Comparison of ENCODE assay signal across 24 cellular contexts in the genomic region with DNA sequence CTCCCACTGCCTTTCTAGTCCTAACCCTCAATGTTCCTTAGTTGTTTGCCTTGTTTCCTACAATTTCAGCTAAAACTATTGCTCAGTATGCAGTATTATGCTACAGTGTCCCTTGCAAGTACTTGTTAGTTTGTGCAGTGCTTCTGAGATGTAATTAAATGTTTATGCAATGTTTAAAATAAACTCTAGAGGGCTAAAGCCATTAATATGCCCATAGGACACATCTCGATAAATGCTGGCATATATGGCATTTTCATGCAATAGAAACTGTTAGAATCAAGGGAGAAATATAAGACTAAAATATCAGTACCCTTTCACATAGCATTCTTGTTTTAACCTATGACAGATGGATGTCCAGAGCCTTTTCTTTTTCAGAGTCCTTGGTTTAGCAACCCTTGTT. TPM values are rescaled to one million over a fixed set of nuclear protein-coding genes. Genes with fewer than 3 reads are reported as not detected.
DNase-seq lines count a peak whose midpoint lies in the region; FAIRE-seq and TF ChIP-seq lines count a peak whose summit lies in the region.
"Had no signal": no experiment of that assay in that cellular context is flagged by ENCODE, and none has a peak within 500 bp of the region (broad histone marks: within the 10 kb centered on the region; RNA-seq: fewer than 3 reads in every experiment).

No MANE protein-coding gene starts in this region.

- no peak overlapping the region for H2BK15ac ChIP-seq in H9 (ENCODE audit: low read depth, low read length)

- no peak overlapping the region for H2BK5ac ChIP-seq in H9 (ENCODE audit: insufficient read length, low read length)

- DNase-seq in GM12892 (ENCODE audit: insufficient read length) (no peak), astrocyte (ENCODE audit: low read depth) (no peak), H9 (no peak), activated gamma-delta T cell treated with Interleukin-2 at 50 U/mL for 16 hours (no peak), NCI-H2227 treated with DMSO at 0.1 percent for 48 hours (lab: John Stamatoyannopoulos, UW) (no peak)
- no peak for DNase-seq in stimulated activated CD4-positive, alpha-beta T cell treated with anti-CD3 and anti-CD28 coated beads, Interleukin-15, amount 100 ng/mL, for 24 hours
- DNase-seq: activated CD4-positive, alpha-beta T cell treated with anti-CD3 and anti-CD28 coated beads, Interleukin-2, amount 50 U/mL, for 4 hours; BE2C; colonic mucosa; hippocampal formation; MG63; NCI-H2171 treated with DMSO at 0.1 percent for 48 hours; NCI-H69; OCI-M1; SHP77 treated with DMSO at 0.1 percent for 48 hours; stimulated activated CD4-positive, alpha-beta T cell treated with anti-CD3 and anti-CD28 coated beads, Interleukin-4, amount 100 ng/mL, for 24 hours; T-helper 1 cell had no signal

- H3K36me3 Mint-ChIP-seq in astrocyte (ENCODE audit: low read depth, unreplicated experiment) = peaks cover 8% of the 10 kb centered on the region
- H3K36me3 Mint-ChIP-seq in nephron (ENCODE audit: low read depth) = peaks cover 50% of the 10 kb centered on the region
- peaks cover 3 to 27% (median 21%) of the 10 kb centered on the region in 3 experiments; a peak in 5 of 7 replicates for H3K36me3 Mint-ChIP-seq in H9 (ENCODE audit: insufficient read depth in 1 of 3, low read depth in 3 of 3)

- H4K91ac ChIP-seq in H9 (ENCODE audit: insufficient read length, low read depth, low read length) = no peak overlapping the region

- H3K4me3 Mint-ChIP-seq in astrocyte (ENCODE audit: unreplicated experiment) (no peak overlapping the region), nephron (no peak overlapping the region), H9 (no peak overlapping the region)
- H3K4me3 Mint-ChIP-seq: activated naive CD4-positive, alpha-beta T cell treated with anti-CD3 and anti-CD28 coated beads, Interleukin-2, amount 50 U/mL, for 24 hours had no signal

- peak overlapping the region; percentile 47 for H3K27ac Mint-ChIP-seq in astrocyte (ENCODE audit: unreplicated experiment)
- H3K27ac Mint-ChIP-seq in nephron = peak overlapping the region in 2 of 3 experiments; percentile 12 to 66
- no peak overlapping the region for H3K27ac Mint-ChIP-seq in H9
- H3K27ac Mint-ChIP-seq: activated naive CD4-positive, alpha-beta T cell treated with anti-CD3 and anti-CD28 coated beads, Interleukin-2, amount 50 U/mL, for 24 hours had no signal

- no peak overlapping the region for H4K8ac ChIP-seq in H9 (replicated peaks; ENCODE audit: insufficient read length, low read depth, low read length)

- H2AFZ ChIP-seq in astrocyte (ENCODE audit: low read depth, low read length) (no peak overlapping the region), H9 (ENCODE audit: low read length) (no peak overlapping the region)

- H2BK20ac ChIP-seq in H9 (ENCODE audit: low read depth, low read length, poor library complexity, severe bottlenecking) = no peak overlapping the region

- H3K27me3 Mint-ChIP-seq in astrocyte (ENCODE audit: low read depth, unreplicated experiment) (no peaks in the 10 kb centered on the region), nephron (ENCODE audit: low read depth) (no peaks in the 10 kb centered on the region), H9 (ENCODE audit: low read depth) (no peaks in the 10 kb centered on the region)
- H3K27me3 Mint-ChIP-seq: activated naive CD4-positive, alpha-beta T cell treated with anti-CD3 and anti-CD28 coated beads, Interleukin-2, amount 50 U/mL, for 24 hours had no signal

- peaks cover 9% of the 10 kb centered on the region for H3K4me1 Mint-ChIP-seq in astrocyte (ENCODE audit: low read depth, unreplicated experiment)
- H3K4me1 Mint-ChIP-seq in nephron = no peaks in the 10 kb centered on the region
- H3K4me1 Mint-ChIP-seq in H9 = peaks cover 5 to 8% of the 10 kb centered on the region in 2 experiments

- no peak overlapping the region for H3T11ph ChIP-seq in H9 (ENCODE audit: low read length)

- H3K18ac ChIP-seq in H9 (ENCODE audit: insufficient read length, low read depth, low read length) = no peak overlapping the region

- no peaks in the 10 kb centered on the region for H4K20me1 ChIP-seq in astrocyte (ENCODE audit: insufficient read depth, low read length)
- no peaks in the 10 kb centered on the region for H4K20me1 ChIP-seq in H9 (ENCODE audit: control insufficient read depth, insufficient read depth, insufficient read length)

- H3K9ac ChIP-seq in astrocyte (ENCODE audit: low read length) (no peak overlapping the region), H9 (ENCODE audit: extremely low read depth, insufficient read length, low read length) (no peak overlapping the region)

- H3K4me2 ChIP-seq in astrocyte (ENCODE audit: low read length) = no peak overlapping the region
- H3K4me2 ChIP-seq in H9 (ENCODE audit: insufficient read depth, insufficient read length, low read length) = no peak overlapping the region

- peaks cover 31% of the 10 kb centered on the region for H3K36me3 ChIP-seq in astrocyte (ENCODE audit: insufficient read depth, low read length)
- H3K36me3 ChIP-seq: colonic mucosa had no signal

- H3K9me3 Mint-ChIP-seq in astrocyte (ENCODE audit: unreplicated experiment) (no peaks in the 10 kb centered on the region), nephron (no peaks in the 10 kb centered on the region), H9 (no peaks in the 10 kb centered on the region)
- H3K9me3 Mint-ChIP-seq: activated naive CD4-positive, alpha-beta T cell treated with anti-CD3 and anti-CD28 coated beads, Interleukin-2, amount 50 U/mL, for 24 hours had no signal

- no peak overlapping the region for H4K5ac ChIP-seq in H9 (ENCODE audit: insufficient read length, low read depth, low read length)

- H3K56ac ChIP-seq in H9 (ENCODE audit: insufficient read length, low read depth, low read length) = no peak overlapping the region

- peaks cover 15% of the 10 kb centered on the region for H3K4me1 ChIP-seq in astrocyte (ENCODE audit: insufficient read depth, low read length)
- H3K4me1 ChIP-seq in H9 (ENCODE audit: insufficient read depth, low read length) = no peaks in the 10 kb centered on the region
- H3K4me1 ChIP-seq: BE2C, colonic mucosa had no signal

- H3K23me2 ChIP-seq in H9 (ENCODE audit: insufficient read length, low read depth, low read length, poor library complexity, severe bottlenecking) = no peaks in the 10 kb centered on the region

- H3K27ac ChIP-seq in astrocyte (ENCODE audit: low read depth, low read length) = no peak overlapping the region
- H3K27ac ChIP-seq in H9 (ENCODE audit: insufficient read length, low read depth, low read length) = no peak overlapping the region
- H3K27ac ChIP-seq: colonic mucosa, neutrophil had no signal

- no peak overlapping the region for H2BK120ac ChIP-seq in H9 (ENCODE audit: low read depth, low read length, poor library complexity, severe bottlenecking)

- no peaks in the 10 kb centered on the region for H3K9me3 ChIP-seq in astrocyte (ENCODE audit: insufficient read depth, low read depth, low read length)
- H3K9me3 ChIP-seq in H9 (ENCODE audit: control insufficient read depth, low read depth, low read length) = no peaks in the 10 kb centered on the region
- H3K9me3 ChIP-seq: BE2C, colonic mucosa, MG63, neutrophil had no signal

- H2AK5ac ChIP-seq in H9 (ENCODE audit: insufficient read length, low read length) = no peak overlapping the region

- H3K4me3 ChIP-seq in astrocyte (ENCODE audit: insufficient read depth, low read depth, low read length) = no peak overlapping the region
- H3K4me3 ChIP-seq: colonic mucosa, MG63 had no signal

- H3K79me2 ChIP-seq in astrocyte (ENCODE audit: insufficient read depth, low read length) (no peaks in the 10 kb centered on the region), H9 (ENCODE audit: insufficient read depth, low read length) (no peaks in the 10 kb centered on the region)

- no CpG with 5 or more reads among the region's 1 CpG for WGBS in H9 (ENCODE audit: extremely low coverage, insufficient read length, low lambda C conversion rate)

- H3K79me1 ChIP-seq in H9 (ENCODE audit: insufficient read depth, low read depth, low read length, poor library complexity, severe bottlenecking) = no peaks in the 10 kb centered on the region

- TF ChIP-seq CTCF in LNCAP (IDR thresholded peaks at IDR 0.05) (peak; percentile 38; the same call in 1 of the 2 replicates), astrocyte (IDR thresholded peaks at IDR 0.05; ENCODE audit: insufficient read depth, low read depth, low read length) (no peak), nephron (IDR thresholded peaks at IDR 0.05; ENCODE audit: unreplicated experiment in 3 of 3) (no peak), H9 (conservative IDR thresholded peaks at IDR 0.05) (no peak)

- TF ChIP-seq POLR2A in GM12892 (IDR thresholded peaks at IDR 0.05; ENCODE audit: low read depth, low read length) = no peak

- FAIRE-seq in GM12892 (lab: Jason Lieb, UNC) (peak; percentile 40), astrocyte (lab: Jason Lieb, UNC) (no peak)
- FAIRE-seq: HepG2, islet of Langerhans had no signal

- no peak overlapping the region for H3K23ac ChIP-seq in H9 (ENCODE audit: insufficient read length, low read depth, low read length)

- H2BK12ac ChIP-seq in H9 (ENCODE audit: insufficient read length, low read depth, low read length) = no peak overlapping the region

- no peak overlapping the region for H3K14ac ChIP-seq in H9 (ENCODE audit: insufficient read depth, low read length)

- H3K27me3 ChIP-seq in astrocyte (ENCODE audit: insufficient read depth, low read length) (no peaks in the 10 kb centered on the region), H9 (ENCODE audit: insufficient read depth, low read length) (no peaks in the 10 kb centered on the region)
- H3K27me3 ChIP-seq: BE2C, colonic mucosa, MG63, neutrophil had no signal

- no peak overlapping the region for H3K4ac ChIP-seq in H9 (ENCODE audit: low read depth, low read length)

RNA-seq across cellular contexts. Expression of a gene that starts 59.8 kb away (rescaled TPM):
- 0.70 TPM for polyA plus RNA-seq in GM12892 (2012; ENCODE audit: missing spikeins)
- total RNA-seq in astrocyte (not detected in 2 replicates), H9 (2021) (not detected in 2 replicates)
- total RNA-seq: G401, HepG2 had no signal

Comparison
In these comparisons a context has a peak if more than half of its experiments do, and no peak if none do; other contexts are left out.
1. H3K27ac Mint-ChIP-seq: peak in astrocyte (single experiment) and nephron (2 of 3); none in H9 (0 of 3).